ENCODE assay signal across 8 cellular contexts in genomic region chr7:129298268-129298893, GRCh38.
DNase-seq lines count a peak whose midpoint lies in the region; ATAC-seq and TF ChIP-seq lines count a peak whose summit lies in the region.

No MANE protein-coding gene starts in this region.

- no peaks in the 10 kb centered on the region for H3K4me1 ChIP-seq in DOHH2 (ENCODE audit: control insufficient read depth, low read length)

- H3K4me3 ChIP-seq in DOHH2 (ENCODE audit: low read length) (no peak overlapping the region), kidney epithelial cell (ENCODE audit: low read depth, low read length) (no peak overlapping the region), coronary artery (no peak overlapping the region)

- H3K79me2 ChIP-seq in DOHH2 (ENCODE audit: control insufficient read depth, low read length) = no peaks in the 10 kb centered on the region

- H3K36me3 ChIP-seq in DOHH2 (ENCODE audit: control insufficient read depth, low read length) (no peaks in the 10 kb centered on the region), kidney epithelial cell (ENCODE audit: control insufficient read depth, insufficient read depth, low read length) (no peaks in the 10 kb centered on the region)

- ATAC-seq in GM21786 (IDR thresholded peaks at IDR 0.05; ENCODE audit: unreplicated experiment) = no peak

- no peaks in the 10 kb centered on the region for H4K20me1 ChIP-seq in DOHH2 (ENCODE audit: control insufficient read depth, insufficient read depth, low read depth, low read length)

- H3K27ac Mint-ChIP-seq in brain = no peak overlapping the region

- DNase-seq in Kasumi-1 (lab: John Stamatoyannopoulos, UW) (peak; percentile 25 to 69), SW480 (ENCODE audit: low spot score) (peak; percentile 46), kidney epithelial cell (ENCODE audit: low read depth) (no peak), coronary artery (ENCODE audit: low spot score) (no peak)
- peak; percentile 22 for DNase-seq in stimulated activated CD8-positive, alpha-beta memory T cell treated with anti-CD3 and anti-CD28 coated beads, Interleukin-12 subunit alpha, Interleukin-12 subunit beta, amount 100 ng/mL, for 1 hour (ENCODE audit: low read depth)

- H3K4me3 Mint-ChIP-seq in brain = no peak overlapping the region

- H3K9me3 ChIP-seq in DOHH2 (ENCODE audit: control insufficient read depth, insufficient read depth, low read length) = no peaks in the 10 kb centered on the region

- H3K36me3 Mint-ChIP-seq in brain = peaks cover 32% of the 10 kb centered on the region

- no peaks in the 10 kb centered on the region for H3K27me3 ChIP-seq in DOHH2 (ENCODE audit: control insufficient read depth, low read length)
- H3K27me3 ChIP-seq in kidney epithelial cell (ENCODE audit: control insufficient read depth, insufficient read depth, low read length) = no peaks in the 10 kb centered on the region

- no peak overlapping the region for H3K4me2 ChIP-seq in DOHH2 (ENCODE audit: low read length)

- H3K9me3 Mint-ChIP-seq in brain = peaks cover 19 to 34% (median 25%) of the 10 kb centered on the region in 5 experiments

- H3K9me2 ChIP-seq in DOHH2 (replicated peaks; ENCODE audit: control insufficient read depth, low read length) = no peaks in the 10 kb centered on the region

- H3K27me3 Mint-ChIP-seq in brain = no peaks in the 10 kb centered on the region

- no peaks in the 10 kb centered on the region for H3F3A ChIP-seq in DOHH2 (ENCODE audit: control insufficient read depth, insufficient read depth)

- TF ChIP-seq CTCF in DOHH2 (IDR thresholded peaks at IDR 0.05; ENCODE audit: low read depth, low read length, poor library complexity, severe bottlenecking) = peak; percentile 98
- TF ChIP-seq CTCF in brain (conservative IDR thresholded peaks at IDR 0.05) = peak; percentile 78 to 86
- peak; percentile 79 for TF ChIP-seq CTCF in kidney epithelial cell (IDR thresholded peaks at IDR 0.05; ENCODE audit: insufficient read depth, low read length, poor library complexity, severe bottlenecking)
- no peak for TF ChIP-seq CTCF in coronary artery (IDR thresholded peaks at IDR 0.05)

- peaks cover 45% of the 10 kb centered on the region for H3K4me1 Mint-ChIP-seq in brain

- H3K27ac ChIP-seq in DOHH2 (ENCODE audit: low read depth, low read length) (no peak overlapping the region), coronary artery (no peak overlapping the region)

Comparison
In these comparisons a context has a peak if more than half of its experiments do, and no peak if none do; other contexts are left out.
1. DNase-seq: peak in Kasumi-1 (2 of 2), SW480 (single experiment) and stimulated activated CD8-positive, alpha-beta memory T cell treated with anti-CD3 and anti-CD28 coated beads, Interleukin-12 subunit alpha, Interleukin-12 subunit beta, amount 100 ng/mL, for 1 hour (single experiment); none in kidney epithelial cell (single experiment) and coronary artery (single experiment).